In the genomic region with DNA sequence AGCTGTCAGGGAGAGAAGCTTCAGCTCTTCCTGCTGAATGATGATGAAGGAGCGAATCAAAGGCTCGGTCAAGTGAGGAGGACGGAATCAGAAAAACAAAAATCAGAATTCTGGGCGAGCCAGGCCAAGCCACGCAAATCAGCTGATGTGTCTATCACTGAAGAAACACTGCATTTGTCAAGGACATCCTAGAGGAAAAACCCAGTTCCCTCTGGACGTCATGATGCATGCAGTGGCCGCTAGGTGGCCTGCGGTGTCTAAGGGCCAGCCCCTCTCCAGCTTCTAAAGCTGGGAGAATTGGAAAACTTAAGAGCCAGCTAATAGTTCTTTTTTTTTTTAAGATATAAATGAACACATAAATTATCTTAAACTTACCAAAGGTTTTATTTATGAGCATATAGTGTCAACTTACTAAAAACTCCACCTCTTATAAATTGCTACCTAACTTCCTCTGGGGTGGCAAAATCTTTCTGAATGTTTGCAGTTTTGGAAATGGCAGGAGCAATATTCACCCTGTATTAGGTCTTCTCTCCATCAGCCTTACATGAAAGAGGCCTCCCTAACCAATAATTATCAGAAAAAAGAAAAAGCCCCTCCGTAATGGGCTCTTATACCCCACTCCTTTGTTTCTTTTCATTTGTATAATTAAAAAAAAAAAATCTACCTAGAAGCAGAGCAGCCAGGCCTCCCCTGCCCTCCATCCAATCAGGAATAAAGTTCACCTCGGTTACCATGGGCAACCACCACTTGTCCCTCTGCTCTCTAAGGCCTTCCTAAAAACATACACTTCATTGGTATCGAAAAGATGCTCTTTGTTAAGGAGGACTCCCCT, we compare ENCODE assay signal across 7 cellular contexts.
A peak's percentile ranks its signal among the peaks of the same experiment; 100 is the strongest.
DNase-seq lines count a peak whose midpoint lies in the region; ATAC-seq and TF ChIP-seq lines count a peak whose summit lies in the region.

No MANE protein-coding gene starts in this region.

- H3K36me3 ChIP-seq in GM06990 (ENCODE audit: control insufficient read depth, insufficient read depth, low read length) (no peaks in the 10 kb centered on the region), neuronal stem cell (replicated peaks in 1 of 2; ENCODE audit: control insufficient read depth in 2 of 2, insufficient read depth in 2 of 2, low read length in 2 of 2) (no peaks in the 10 kb centered on the region)

- H3K23ac ChIP-seq in neuronal stem cell (ENCODE audit: low read depth, low read length, poor library complexity): no peak overlapping the region

- H2BK12ac ChIP-seq in neuronal stem cell (ENCODE audit: low read length): no peak overlapping the region

- no peak overlapping the region for H3K14ac ChIP-seq in neuronal stem cell (ENCODE audit: low read length)

- peaks cover 4 to 5% of the 10 kb centered on the region in 2 donors for H3K9me3 ChIP-seq in neuronal stem cell (replicated peaks in 1 of 2; ENCODE audit: control insufficient read depth in 2 of 2, insufficient read depth in 1 of 2, low read depth in 1 of 2, low read length in 2 of 2)

- H2AFZ ChIP-seq in neuronal stem cell (ENCODE audit: low read length): peak overlapping the region; percentile 50

- no peak overlapping the region for H3K4me2 ChIP-seq in neuronal stem cell (ENCODE audit: insufficient read depth, low read length, poor library complexity, severe bottlenecking)

- H3K18ac ChIP-seq in neuronal stem cell (ENCODE audit: low read length): no peak overlapping the region

- no CpG with 5 or more reads among the region's 11 CpGs for WGBS in neuronal stem cell (ENCODE audit: extremely low coverage in 2 of 2, insufficient read length in 2 of 2, insufficient replicate concordance in 1 of 2), 2 donors

- H3K27ac ChIP-seq in RWPE1 (no peak overlapping the region), neuronal stem cell (replicated peaks; ENCODE audit: low read length) (no peak overlapping the region)

- POLR2A ChIA-PET in RWPE1 (lab: Yijun Ruan, JAX; ENCODE audit: low non-redundant PET): interaction anchor here (0.6 kb wide), 1 partner anchor 371 kb away, joined by 3 read pairs; no protein-coding TSS in a partner anchor

- H3K79me1 ChIP-seq in neuronal stem cell (ENCODE audit: low read depth, low read length): no peaks in the 10 kb centered on the region

- no peak overlapping the region for H3K4ac ChIP-seq in neuronal stem cell (ENCODE audit: low read length)

- H3K9ac ChIP-seq in neuronal stem cell (ENCODE audit: low read depth, low read length, poor library complexity): no peak overlapping the region

- peak; percentile 97 for TF ChIP-seq CTCF in GM06990 (IDR thresholded peaks at IDR 0.05; ENCODE audit: insufficient read depth, low read length, poor library complexity, severe bottlenecking)
- peak; percentile 83 for TF ChIP-seq CTCF in RWPE1 (conservative IDR thresholded peaks at IDR 0.05; ENCODE audit: low read depth)

- no peak overlapping the region for H2BK15ac ChIP-seq in neuronal stem cell (ENCODE audit: low read length)

- no peak overlapping the region for H4K8ac ChIP-seq in neuronal stem cell (ENCODE audit: low read depth, low read length)

- no peak overlapping the region for H2BK120ac ChIP-seq in neuronal stem cell (ENCODE audit: low read depth, low read length)

- no peak overlapping the region for H4K91ac ChIP-seq in neuronal stem cell (ENCODE audit: low read depth, low read length, poor library complexity)

- no peak for DNase-seq in GM06990 (ENCODE audit: extremely low read depth, insufficient read length)
- peak; percentile 64 for DNase-seq in RWPE1 (ENCODE audit: low spot score)
- DNase-seq in fibroblast of peridontal ligament (ENCODE audit: extremely low read depth): peak; percentile 44
- peak; percentile 39 for DNase-seq in neuronal stem cell (ENCODE audit: low spot score)
- no peak for DNase-seq in SKM-1 (lab: John Stamatoyannopoulos, UW; ENCODE audit: unreplicated experiment)
- DNase-seq in activated CD4-positive, CD25-positive, alpha-beta regulatory T cell treated with anti-CD3 and anti-CD28 coated beads, Interleukin-2, amount 50 U/mL, for 72 hours: no peak

- H3K27me3 ChIP-seq in GM06990 (replicated peaks; ENCODE audit: control insufficient read depth, insufficient read depth, low read length) (no peaks in the 10 kb centered on the region), neuronal stem cell (ENCODE audit: control insufficient read depth in 3 of 3, insufficient read depth in 3 of 3, low read depth in 1 of 3, low read length in 3 of 3) (no peaks in the 10 kb centered on the region)

- no peak overlapping the region for H2BK5ac ChIP-seq in neuronal stem cell (ENCODE audit: low read length)

- H3K4me1 ChIP-seq in neuronal stem cell (ENCODE audit: control insufficient read depth in 2 of 2, insufficient read depth in 1 of 2, low read depth in 1 of 2, low read length in 2 of 2): peaks cover 0 to 14% of the 10 kb centered on the region in 2 donors

- H3K4me3 ChIP-seq in GM06990 (replicated peaks; ENCODE audit: low read depth, low read length) (no peak overlapping the region), neuronal stem cell (ENCODE audit: low read length in 2 of 2) (no peak overlapping the region)

- H2AK5ac ChIP-seq in neuronal stem cell (ENCODE audit: low read depth, low read length): no peak overlapping the region

- CTCF ChIA-PET in RWPE1 (lab: Yijun Ruan, JAX): interaction anchor here (0.5 to 1.5 kb wide), 14 partner anchors 9 to 1221 kb away, joined by 3 to 6 read pairs (median 3); no protein-coding TSS in a partner anchor

- peak; percentile 68 for ATAC-seq in HG03520 (IDR thresholded peaks at IDR 0.05; ENCODE audit: unreplicated experiment)

Comparison
In these comparisons a context has a peak if more than half of its experiments do, and no peak if none do; other contexts are left out.
1. DNase-seq: peak in RWPE1 (single experiment), fibroblast of peridontal ligament (single experiment) and neuronal stem cell (single experiment); none in GM06990 (single experiment), SKM-1 (single experiment) and activated CD4-positive, CD25-positive, alpha-beta regulatory T cell treated with anti-CD3 and anti-CD28 coated beads, Interleukin-2, amount 50 U/mL, for 72 hours (single experiment).